ENCODE assay signal across 38 cellular contexts in genomic region chr4:70530997-70531396, GRCh38. TPM values are rescaled to one million over a fixed set of nuclear protein-coding genes. Genes with fewer than 3 reads are reported as not detected.
"Had no signal": no experiment of that assay in that cellular context is flagged by ENCODE, and none has a peak within 500 bp of the region (broad histone marks: within the 10 kb centered on the region; RNA-seq: fewer than 3 reads in every experiment).

No MANE protein-coding gene starts in this region.

- ATAC-seq: activated CD4-positive, CD25-positive, alpha-beta regulatory T cell treated with anti-CD3 and anti-CD28 coated beads, Interleukin-2, amount 50 U/mL, for 24 hours; activated CD8-positive, alpha-beta T cell treated with anti-CD3 and anti-CD28 coated beads for 36 hours; activated naive CD8-positive, alpha-beta T cell treated with anti-CD3 and anti-CD28 coated beads, Interleukin-2, amount 50 U/mL, for 24 hours had no signal

- H3K27ac Mint-ChIP-seq: activated CD4-positive, alpha-beta memory T cell treated with anti-CD3 and anti-CD28 coated beads for 36 hours; activated CD4-positive, alpha-beta T cell treated with anti-CD3 and anti-CD28 coated beads, Interleukin-2, amount 10 ng/mL, durations not matched to agents 24 days and 14 days; activated CD8-positive, alpha-beta T cell treated with anti-CD3 and anti-CD28 coated beads for 36 hours; activated naive CD4-positive, alpha-beta T cell treated with anti-CD3 and anti-CD28 coated beads, Interleukin-2, amount 10 ng/mL, durations not matched to agents 7 days and 5 days; activated naive CD4-positive, alpha-beta T cell treated with anti-CD3 and anti-CD28 coated beads, Interleukin-2, amount 50 U/mL, for 24 hours; activated naive CD8-positive, alpha-beta T cell; activated naive CD8-positive, alpha-beta T cell treated with anti-CD3 and anti-CD28 coated beads, Interleukin-2, amount 10 ng/mL, durations not matched to agents 7 days and 5 days; activated naive CD8-positive, alpha-beta T cell treated with anti-CD3 and anti-CD28 coated beads, Interleukin-2, amount 50 U/mL, for 24 hours; activated T-cell treated with anti-CD3 and anti-CD28 coated beads, Interleukin-2, amount 50 U/mL, for 24 hours; activated T-helper 2 cell treated with anti-CD3 and anti-CD28 coated beads, Interferon-gamma antibody, Interleukin-2, Interleukin-4, amounts not matched to agents 10 μg/mL and 5 μg/mL and 100 μg/mL, durations not matched to agents 14 hours and 24 hours and 36 hours; brain; T-helper 1 cell treated with Interleukin-12 subunit alpha and Interleukin-12 subunit beta and Interleukin-4 antibody, amounts not matched to agents 30 μg/mL and 1 μg/mL, for 36 hours; T-helper 2 cell treated with Interferon-gamma antibody and Interleukin-4, amounts not matched to agents 5 μg/mL and 100 μg/mL, for 36 hours had no signal

- H3K36me3 ChIP-seq: ascending aorta, cardiac muscle cell had no signal

- H3K36me3 Mint-ChIP-seq: activated CD4-positive, alpha-beta memory T cell treated with anti-CD3 and anti-CD28 coated beads for 36 hours; activated naive CD4-positive, alpha-beta T cell treated with anti-CD3 and anti-CD28 coated beads, Interleukin-2, amount 10 ng/mL, durations not matched to agents 7 days and 5 days; activated naive CD4-positive, alpha-beta T cell treated with anti-CD3 and anti-CD28 coated beads, Interleukin-2, amount 50 U/mL, for 24 hours; activated naive CD8-positive, alpha-beta T cell; activated naive CD8-positive, alpha-beta T cell treated with anti-CD3 and anti-CD28 coated beads, Interleukin-2, amount 10 ng/mL, durations not matched to agents 7 days and 5 days; brain had no signal

- H3K27me3 ChIP-seq: ascending aorta, cardiac muscle cell had no signal

- H3K9me3 Mint-ChIP-seq: activated CD4-positive, alpha-beta memory T cell treated with anti-CD3 and anti-CD28 coated beads for 36 hours; activated CD4-positive, alpha-beta T cell treated with anti-CD3 and anti-CD28 coated beads, Interleukin-2, amount 10 ng/mL, durations not matched to agents 24 days and 14 days; activated CD8-positive, alpha-beta T cell treated with anti-CD3 and anti-CD28 coated beads for 36 hours; activated naive CD4-positive, alpha-beta T cell treated with anti-CD3 and anti-CD28 coated beads, Interleukin-2, amount 10 ng/mL, durations not matched to agents 7 days and 5 days; activated naive CD4-positive, alpha-beta T cell treated with anti-CD3 and anti-CD28 coated beads, Interleukin-2, amount 50 U/mL, for 24 hours; activated naive CD8-positive, alpha-beta T cell treated with anti-CD3 and anti-CD28 coated beads, Interleukin-2, amount 10 ng/mL, durations not matched to agents 7 days and 5 days; activated naive CD8-positive, alpha-beta T cell treated with anti-CD3 and anti-CD28 coated beads, Interleukin-2, amount 50 U/mL, for 24 hours; activated T-cell treated with anti-CD3 and anti-CD28 coated beads, Interleukin-2, amount 50 U/mL, for 24 hours; activated T-helper 2 cell treated with anti-CD3 and anti-CD28 coated beads, Interferon-gamma antibody, Interleukin-2, Interleukin-4, amounts not matched to agents 10 μg/mL and 5 μg/mL and 100 μg/mL, durations not matched to agents 14 hours and 24 hours and 36 hours; brain; central memory CD8-positive, alpha-beta T cell; T-helper 1 cell treated with Interleukin-12 subunit alpha and Interleukin-12 subunit beta and Interleukin-4 antibody, amounts not matched to agents 30 μg/mL and 1 μg/mL, for 36 hours; T-helper 2 cell treated with Interferon-gamma antibody and Interleukin-4, amounts not matched to agents 5 μg/mL and 100 μg/mL, for 36 hours had no signal

- H3K9me3 ChIP-seq: ascending aorta had no signal

- H3K27ac ChIP-seq: ascending aorta, cardiac muscle cell, VCaP had no signal

- H3K4me3 Mint-ChIP-seq: activated CD4-positive, alpha-beta memory T cell treated with anti-CD3 and anti-CD28 coated beads for 36 hours; activated CD4-positive, alpha-beta T cell treated with anti-CD3 and anti-CD28 coated beads, Interleukin-2, amount 10 ng/mL, durations not matched to agents 24 days and 14 days; activated CD8-positive, alpha-beta T cell treated with anti-CD3 and anti-CD28 coated beads for 36 hours; activated naive CD4-positive, alpha-beta T cell treated with anti-CD3 and anti-CD28 coated beads, Interleukin-2, amount 10 ng/mL, durations not matched to agents 7 days and 5 days; activated naive CD4-positive, alpha-beta T cell treated with anti-CD3 and anti-CD28 coated beads, Interleukin-2, amount 50 U/mL, for 24 hours; activated naive CD8-positive, alpha-beta T cell; activated naive CD8-positive, alpha-beta T cell treated with anti-CD3 and anti-CD28 coated beads, Interleukin-2, amount 10 ng/mL, durations not matched to agents 7 days and 5 days; activated naive CD8-positive, alpha-beta T cell treated with anti-CD3 and anti-CD28 coated beads, Interleukin-2, amount 50 U/mL, for 24 hours; activated T-cell treated with anti-CD3 and anti-CD28 coated beads, Interleukin-2, amount 50 U/mL, for 24 hours; brain; central memory CD8-positive, alpha-beta T cell; T-helper 1 cell treated with Interleukin-12 subunit alpha and Interleukin-12 subunit beta and Interleukin-4 antibody, amounts not matched to agents 30 μg/mL and 1 μg/mL, for 36 hours; T-helper 2 cell treated with Interferon-gamma antibody and Interleukin-4, amounts not matched to agents 5 μg/mL and 100 μg/mL, for 36 hours had no signal

- H3K4me3 ChIP-seq: ascending aorta, cardiac muscle cell had no signal

- DNase-seq: activated CD4-positive, alpha-beta memory T cell treated with anti-CD3 and anti-CD28 coated beads for 36 hours; activated CD4-positive, alpha-beta T cell treated with anti-CD3 and anti-CD28 coated beads for 4 hours; activated CD4-positive, alpha-beta T cell treated with anti-CD3 and anti-CD28 coated beads, Interleukin-2, amount 10 ng/mL, durations not matched to agents 24 days and 14 days; activated CD4-positive, alpha-beta T cell treated with anti-CD3 and anti-CD28 coated beads, Interleukin-2, amount 50 U/mL, for 1 hour; activated CD4-positive, alpha-beta T cell treated with anti-CD3 and anti-CD28 coated beads, Interleukin-2, amount 50 U/mL, for 4 hours; activated CD4-positive, CD25-positive, alpha-beta regulatory T cell; activated CD8-positive, alpha-beta memory T cell treated with anti-CD3 and anti-CD28 coated beads, Interleukin-2, amount 50 U/mL, for 4 hours; activated CD8-positive, alpha-beta T cell treated with anti-CD3 and anti-CD28 coated beads for 36 hours; activated effector memory CD4-positive, alpha-beta T cell treated with Interleukin-2 at 50 U/mL for 16 hours; activated gamma-delta T cell; activated naive CD4-positive, alpha-beta T cell treated with anti-CD3 and anti-CD28 coated beads, Interleukin-2, amount 10 ng/mL, durations not matched to agents 7 days and 5 days; activated naive CD4-positive, alpha-beta T cell treated with Interleukin-2 at 50 U/mL for 16 hours; activated naive CD8-positive, alpha-beta T cell treated with anti-CD3 and anti-CD28 coated beads, Interleukin-2, amount 10 ng/mL, durations not matched to agents 7 days and 5 days; activated naive CD8-positive, alpha-beta T cell treated with anti-CD3 and anti-CD28 coated beads, Interleukin-2, amount 50 U/mL, for 24 hours; activated T-cell treated with anti-CD3 and anti-CD28 coated beads, Interleukin-2, amount 50 U/mL, for 24 hours; activated T-cell treated with anti-CD3 and anti-CD28 coated beads, Interleukin-2, amount 50 U/mL, for 48 hours; amygdala; anterior cingulate cortex; caudate nucleus; cerebellar nuclear complex; SW 1271; T-helper 1 cell; T-helper 2 cell; T-helper 9 cell had no signal

- H3K4me1 Mint-ChIP-seq: activated CD4-positive, alpha-beta T cell treated with anti-CD3 and anti-CD28 coated beads, Interleukin-2, amount 10 ng/mL, durations not matched to agents 24 days and 14 days; activated naive CD4-positive, alpha-beta T cell treated with anti-CD3 and anti-CD28 coated beads, Interleukin-2, amount 10 ng/mL, durations not matched to agents 7 days and 5 days; activated naive CD4-positive, alpha-beta T cell treated with anti-CD3 and anti-CD28 coated beads, Interleukin-2, amount 50 U/mL, for 24 hours; activated naive CD8-positive, alpha-beta T cell treated with anti-CD3 and anti-CD28 coated beads, Interleukin-2, amount 10 ng/mL, durations not matched to agents 7 days and 5 days; activated naive CD8-positive, alpha-beta T cell treated with anti-CD3 and anti-CD28 coated beads, Interleukin-2, amount 50 U/mL, for 24 hours; brain; central memory CD8-positive, alpha-beta T cell had no signal

- H3K4me1 ChIP-seq: ascending aorta had no signal

RNA-seq across cellular contexts. Expression of gene AMTN, which starts 12.6 kb away (rescaled TPM):
- total RNA-seq: activated CD4-positive, alpha-beta memory T cell treated with anti-CD3 and anti-CD28 coated beads for 36 hours; activated CD4-positive, alpha-beta T cell treated with anti-CD3 and anti-CD28 coated beads, Interleukin-2, amount 10 ng/mL, durations not matched to agents 24 days and 14 days; activated CD8-positive, alpha-beta memory T cell treated with anti-CD3 and anti-CD28 coated beads for 36 hours; activated CD8-positive, alpha-beta T cell treated with anti-CD3 and anti-CD28 coated beads for 36 hours; activated naive CD8-positive, alpha-beta T cell treated with anti-CD3 and anti-CD28 coated beads, Interleukin-2, amount 10 ng/mL, durations not matched to agents 7 days and 5 days; activated T-helper 2 cell treated with anti-CD3 and anti-CD28 coated beads, Interferon-gamma antibody, Interleukin-2, Interleukin-4, amounts not matched to agents 10 μg/mL and 5 μg/mL and 100 μg/mL, durations not matched to agents 14 hours and 24 hours and 36 hours; ascending aorta; cardiac muscle cell had no signal
- polyA plus RNA-seq: adipose tissue had no signal

RNA-seq across cellular contexts. Expression of gene MUC7, which starts 59.0 kb away (rescaled TPM):
- total RNA-seq: activated CD4-positive, alpha-beta memory T cell treated with anti-CD3 and anti-CD28 coated beads for 36 hours; activated CD4-positive, alpha-beta T cell treated with anti-CD3 and anti-CD28 coated beads, Interleukin-2, amount 10 ng/mL, durations not matched to agents 24 days and 14 days; activated CD8-positive, alpha-beta memory T cell treated with anti-CD3 and anti-CD28 coated beads for 36 hours; activated CD8-positive, alpha-beta T cell treated with anti-CD3 and anti-CD28 coated beads for 36 hours; activated naive CD8-positive, alpha-beta T cell treated with anti-CD3 and anti-CD28 coated beads, Interleukin-2, amount 10 ng/mL, durations not matched to agents 7 days and 5 days; activated T-helper 2 cell treated with anti-CD3 and anti-CD28 coated beads, Interferon-gamma antibody, Interleukin-2, Interleukin-4, amounts not matched to agents 10 μg/mL and 5 μg/mL and 100 μg/mL, durations not matched to agents 14 hours and 24 hours and 36 hours; ascending aorta; bronchial epithelial cell; cardiac muscle cell had no signal
- polyA plus RNA-seq: adipose tissue, cardiac muscle cell had no signal
